1 cellular context compared by ENCODE assay signal in the genomic region with DNA sequence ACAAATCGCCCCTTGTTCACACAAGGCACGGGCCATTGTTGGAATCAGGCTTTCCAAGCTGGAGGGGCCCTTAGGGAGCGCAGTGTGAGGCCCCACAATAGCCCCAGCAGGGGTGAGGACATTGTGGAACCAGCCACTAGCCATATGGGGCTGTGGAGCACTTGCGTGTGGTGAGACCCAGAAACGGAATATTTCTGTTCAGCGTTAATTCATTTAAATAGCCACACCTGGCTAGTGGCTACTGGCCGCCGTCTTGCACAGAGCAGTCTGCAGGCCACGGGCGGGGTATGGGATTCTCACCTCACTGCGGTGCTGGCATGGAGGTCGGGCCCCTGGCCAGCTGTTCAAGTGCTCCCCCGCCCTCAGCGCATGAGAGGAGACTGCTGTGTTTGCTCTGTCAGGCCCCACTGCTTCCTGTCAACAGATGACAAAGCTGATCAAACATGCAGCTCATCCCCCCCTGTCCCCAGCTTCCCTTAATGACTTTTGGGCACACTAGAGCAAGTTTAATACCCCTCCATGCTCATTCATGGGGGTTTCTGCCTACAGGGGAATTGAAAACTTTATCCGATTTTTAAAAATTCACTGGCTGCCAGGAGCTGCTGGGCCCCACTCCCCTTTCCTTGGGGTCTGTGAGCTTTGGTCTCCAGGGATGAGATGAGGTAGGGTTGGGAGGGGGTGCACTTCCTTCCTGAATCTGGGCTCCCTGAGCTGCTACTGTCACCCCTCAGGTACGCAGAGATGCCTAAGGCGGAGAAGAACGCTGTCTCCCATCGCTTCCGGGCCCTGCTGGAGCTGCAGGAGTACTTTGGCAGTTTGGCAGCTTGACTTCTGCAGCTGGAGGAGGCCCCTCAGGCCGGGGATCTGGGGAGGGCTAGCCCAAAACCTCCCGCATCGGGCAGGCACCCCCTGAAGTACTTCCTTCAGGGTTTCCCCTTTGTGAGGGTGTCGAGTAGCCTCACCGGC.
TF ChIP-seq lines count a peak whose summit lies in the region.

No MANE protein-coding gene starts in this region.

TF ChIP-seq in HepG2, 621 proteins besides CTCF, POLR2A, EP300 and RAD21 (continued from another document and continues in another):
- TF ChIP-seq, protein P1, sequence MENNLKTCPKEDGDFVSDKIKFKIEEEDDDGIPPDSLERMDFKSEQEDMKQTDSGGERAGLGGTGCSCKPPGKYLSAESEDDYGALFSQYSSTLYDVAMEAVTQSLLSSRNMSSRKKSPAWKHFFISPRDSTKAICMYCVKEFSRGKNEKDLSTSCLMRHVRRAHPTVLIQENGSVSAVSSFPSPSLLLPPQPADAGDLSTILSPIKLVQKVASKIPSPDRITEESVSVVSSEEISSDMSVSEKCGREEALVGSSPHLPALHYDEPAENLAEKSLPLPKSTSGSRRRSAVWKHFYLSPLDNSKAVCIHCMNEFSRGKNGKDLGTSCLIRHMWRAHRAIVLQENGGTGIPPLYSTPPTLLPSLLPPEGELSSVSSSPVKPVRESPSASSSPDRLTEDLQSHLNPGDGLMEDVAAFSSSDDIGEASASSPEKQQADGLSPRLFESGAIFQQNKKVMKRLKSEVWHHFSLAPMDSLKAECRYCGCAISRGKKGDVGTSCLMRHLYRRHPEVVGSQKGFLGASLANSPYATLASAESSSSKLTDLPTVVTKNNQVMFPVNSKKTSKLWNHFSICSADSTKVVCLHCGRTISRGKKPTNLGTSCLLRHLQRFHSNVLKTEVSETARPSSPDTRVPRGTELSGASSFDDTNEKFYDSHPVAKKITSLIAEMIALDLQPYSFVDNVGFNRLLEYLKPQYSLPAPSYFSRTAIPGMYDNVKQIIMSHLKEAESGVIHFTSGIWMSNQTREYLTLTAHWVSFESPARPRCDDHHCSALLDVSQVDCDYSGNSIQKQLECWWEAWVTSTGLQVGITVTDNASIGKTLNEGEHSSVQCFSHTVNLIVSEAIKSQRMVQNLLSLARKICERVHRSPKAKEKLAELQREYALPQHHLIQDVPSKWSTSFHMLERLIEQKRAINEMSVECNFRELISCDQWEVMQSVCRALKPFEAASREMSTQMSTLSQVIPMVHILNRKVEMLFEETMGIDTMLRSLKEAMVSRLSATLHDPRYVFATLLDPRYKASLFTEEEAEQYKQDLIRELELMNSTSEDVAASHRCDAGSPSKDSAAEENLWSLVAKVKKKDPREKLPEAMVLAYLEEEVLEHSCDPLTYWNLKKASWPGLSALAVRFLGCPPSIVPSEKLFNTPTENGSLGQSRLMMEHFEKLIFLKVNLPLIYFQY (CRISPR knock-in tag; IDR thresholded peaks at IDR 0.05; ENCODE audit: borderline replicate concordance): peak; percentile 87; the same call in 1 of the 2 replicates
- TF ChIP-seq ZNF83 (CRISPR knock-in tag; IDR thresholded peaks at IDR 0.05; ENCODE audit: borderline replicate concordance) (no peak; the same call in 1 of the 2 replicates), MEIS1 (CRISPR knock-in tag; IDR thresholded peaks at IDR 0.05; ENCODE audit: borderline replicate concordance) (peak; percentile 100), FOSL2 (CRISPR knock-in tag; IDR thresholded peaks at IDR 0.05) (peak; percentile 98), ZNF761 (CRISPR knock-in tag; conservative IDR thresholded peaks at IDR 0.05) (peak; percentile 96), RORA (CRISPR knock-in tag; IDR thresholded peaks at IDR 0.05) (no peak), ZNF335 (CRISPR knock-in tag; IDR thresholded peaks at IDR 0.05) (peak; percentile 75; the same call in 1 of the 2 replicates), HCFC1 (IDR thresholded peaks at IDR 0.05; ENCODE audit: low read depth, low read length) (no peak), SCMH1 (CRISPR knock-in tag; IDR thresholded peaks at IDR 0.05; ENCODE audit: borderline replicate concordance) (no peak), PPARG (CRISPR knock-in tag; conservative IDR thresholded peaks at IDR 0.05) (peak; percentile 82), KDM5A (IDR thresholded peaks at IDR 0.05; ENCODE audit: borderline replicate concordance, low read length) (peak; percentile 47; the same call in 1 of the 2 replicates), GPN1 (CRISPR knock-in tag; IDR thresholded peaks at IDR 0.05; ENCODE audit: borderline replicate concordance) (no peak), TCF12 (IDR thresholded peaks at IDR 0.05) (no peak), TCF12 (CRISPR knock-in tag; IDR thresholded peaks at IDR 0.05) (peak; percentile 100), ZNF253 (CRISPR knock-in tag; IDR thresholded peaks at IDR 0.05; ENCODE audit: borderline replicate concordance) (no peak), FOXC1 (CRISPR knock-in tag; IDR thresholded peaks at IDR 0.05; ENCODE audit: borderline replicate concordance) (peak; percentile 82), CEBPG (CRISPR knock-in tag; IDR thresholded peaks at IDR 0.05) (peak; percentile 63), ZNF569 (CRISPR knock-in tag; IDR thresholded peaks at IDR 0.05; ENCODE audit: borderline replicate concordance) (no peak), KDM5B (CRISPR knock-in tag; IDR thresholded peaks at IDR 0.05; ENCODE audit: borderline replicate concordance) (peak; percentile 96; the same call in 1 of the 2 replicates), POLR2AphosphoS2 (IDR thresholded peaks at IDR 0.05; ENCODE audit: low read depth, low read length) (no peak), IKZF4 (CRISPR knock-in tag; IDR thresholded peaks at IDR 0.05; ENCODE audit: borderline replicate concordance, low read depth, not compliant biosample characterization) (peak; percentile 93), KDM6A (CRISPR knock-in tag; IDR thresholded peaks at IDR 0.05; ENCODE audit: low read depth) (peak; percentile 99), ZNF564 (CRISPR knock-in tag; IDR thresholded peaks at IDR 0.05) (peak; percentile 96), ZNF660 (CRISPR knock-in tag; IDR thresholded peaks at IDR 0.05; ENCODE audit: borderline replicate concordance, low read depth) (no peak; the same call in 1 of the 2 replicates), KAT7 (CRISPR knock-in tag; IDR thresholded peaks at IDR 0.05; ENCODE audit: borderline replicate concordance) (peak; percentile 51; the same call in 1 of the 2 replicates), ZNF543 (CRISPR knock-in tag; IDR thresholded peaks at IDR 0.05) (peak; percentile 97), MAFK (conservative IDR thresholded peaks at IDR 0.05 in 1 of 2, IDR thresholded peaks at IDR 0.05 in 1 of 2; ENCODE audit: low read length in 2 of 2) (0 out of 4 replicates have a peak, but pooled peaks of 1 of the 2 experiments have one; percentile 7), ATRX (CRISPR knock-in tag; IDR thresholded peaks at IDR 0.05; ENCODE audit: borderline replicate concordance) (no peak)
- TF ChIP-seq, protein P2, sequence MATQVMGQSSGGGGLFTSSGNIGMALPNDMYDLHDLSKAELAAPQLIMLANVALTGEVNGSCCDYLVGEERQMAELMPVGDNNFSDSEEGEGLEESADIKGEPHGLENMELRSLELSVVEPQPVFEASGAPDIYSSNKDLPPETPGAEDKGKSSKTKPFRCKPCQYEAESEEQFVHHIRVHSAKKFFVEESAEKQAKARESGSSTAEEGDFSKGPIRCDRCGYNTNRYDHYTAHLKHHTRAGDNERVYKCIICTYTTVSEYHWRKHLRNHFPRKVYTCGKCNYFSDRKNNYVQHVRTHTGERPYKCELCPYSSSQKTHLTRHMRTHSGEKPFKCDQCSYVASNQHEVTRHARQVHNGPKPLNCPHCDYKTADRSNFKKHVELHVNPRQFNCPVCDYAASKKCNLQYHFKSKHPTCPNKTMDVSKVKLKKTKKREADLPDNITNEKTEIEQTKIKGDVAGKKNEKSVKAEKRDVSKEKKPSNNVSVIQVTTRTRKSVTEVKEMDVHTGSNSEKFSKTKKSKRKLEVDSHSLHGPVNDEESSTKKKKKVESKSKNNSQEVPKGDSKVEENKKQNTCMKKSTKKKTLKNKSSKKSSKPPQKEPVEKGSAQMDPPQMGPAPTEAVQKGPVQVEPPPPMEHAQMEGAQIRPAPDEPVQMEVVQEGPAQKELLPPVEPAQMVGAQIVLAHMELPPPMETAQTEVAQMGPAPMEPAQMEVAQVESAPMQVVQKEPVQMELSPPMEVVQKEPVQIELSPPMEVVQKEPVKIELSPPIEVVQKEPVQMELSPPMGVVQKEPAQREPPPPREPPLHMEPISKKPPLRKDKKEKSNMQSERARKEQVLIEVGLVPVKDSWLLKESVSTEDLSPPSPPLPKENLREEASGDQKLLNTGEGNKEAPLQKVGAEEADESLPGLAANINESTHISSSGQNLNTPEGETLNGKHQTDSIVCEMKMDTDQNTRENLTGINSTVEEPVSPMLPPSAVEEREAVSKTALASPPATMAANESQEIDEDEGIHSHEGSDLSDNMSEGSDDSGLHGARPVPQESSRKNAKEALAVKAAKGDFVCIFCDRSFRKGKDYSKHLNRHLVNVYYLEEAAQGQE (IDR thresholded peaks at IDR 0.05; ENCODE audit: borderline replicate concordance in 1 of 2, low read depth in 1 of 2, low read length in 2 of 2): peak in 1 of 2 experiments; percentile 60; a peak in 1 of 4 replicates
- TF ChIP-seq, protein P3, sequence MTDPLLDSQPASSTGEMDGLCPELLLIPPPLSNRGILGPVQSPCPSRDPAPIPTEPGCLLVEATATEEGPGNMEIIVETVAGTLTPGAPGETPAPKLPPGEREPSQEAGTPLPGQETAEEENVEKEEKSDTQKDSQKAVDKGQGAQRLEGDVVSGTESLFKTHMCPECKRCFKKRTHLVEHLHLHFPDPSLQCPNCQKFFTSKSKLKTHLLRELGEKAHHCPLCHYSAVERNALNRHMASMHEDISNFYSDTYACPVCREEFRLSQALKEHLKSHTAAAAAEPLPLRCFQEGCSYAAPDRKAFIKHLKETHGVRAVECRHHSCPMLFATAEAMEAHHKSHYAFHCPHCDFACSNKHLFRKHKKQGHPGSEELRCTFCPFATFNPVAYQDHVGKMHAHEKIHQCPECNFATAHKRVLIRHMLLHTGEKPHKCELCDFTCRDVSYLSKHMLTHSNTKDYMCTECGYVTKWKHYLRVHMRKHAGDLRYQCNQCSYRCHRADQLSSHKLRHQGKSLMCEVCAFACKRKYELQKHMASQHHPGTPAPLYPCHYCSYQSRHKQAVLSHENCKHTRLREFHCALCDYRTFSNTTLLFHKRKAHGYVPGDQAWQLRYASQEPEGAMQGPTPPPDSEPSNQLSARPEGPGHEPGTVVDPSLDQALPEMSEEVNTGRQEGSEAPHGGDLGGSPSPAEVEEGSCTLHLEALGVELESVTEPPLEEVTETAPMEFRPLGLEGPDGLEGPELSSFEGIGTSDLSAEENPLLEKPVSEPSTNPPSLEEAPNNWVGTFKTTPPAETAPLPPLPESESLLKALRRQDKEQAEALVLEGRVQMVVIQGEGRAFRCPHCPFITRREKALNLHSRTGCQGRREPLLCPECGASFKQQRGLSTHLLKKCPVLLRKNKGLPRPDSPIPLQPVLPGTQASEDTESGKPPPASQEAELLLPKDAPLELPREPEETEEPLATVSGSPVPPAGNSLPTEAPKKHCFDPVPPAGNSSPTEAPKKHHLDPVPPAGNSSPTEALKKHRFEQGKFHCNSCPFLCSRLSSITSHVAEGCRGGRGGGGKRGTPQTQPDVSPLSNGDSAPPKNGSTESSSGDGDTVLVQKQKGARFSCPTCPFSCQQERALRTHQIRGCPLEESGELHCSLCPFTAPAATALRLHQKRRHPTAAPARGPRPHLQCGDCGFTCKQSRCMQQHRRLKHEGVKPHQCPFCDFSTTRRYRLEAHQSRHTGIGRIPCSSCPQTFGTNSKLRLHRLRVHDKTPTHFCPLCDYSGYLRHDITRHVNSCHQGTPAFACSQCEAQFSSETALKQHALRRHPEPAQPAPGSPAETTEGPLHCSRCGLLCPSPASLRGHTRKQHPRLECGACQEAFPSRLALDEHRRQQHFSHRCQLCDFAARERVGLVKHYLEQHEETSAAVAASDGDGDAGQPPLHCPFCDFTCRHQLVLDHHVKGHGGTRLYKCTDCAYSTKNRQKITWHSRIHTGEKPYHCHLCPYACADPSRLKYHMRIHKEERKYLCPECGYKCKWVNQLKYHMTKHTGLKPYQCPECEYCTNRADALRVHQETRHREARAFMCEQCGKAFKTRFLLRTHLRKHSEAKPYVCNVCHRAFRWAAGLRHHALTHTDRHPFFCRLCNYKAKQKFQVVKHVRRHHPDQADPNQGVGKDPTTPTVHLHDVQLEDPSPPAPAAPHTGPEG (CRISPR knock-in tag; IDR thresholded peaks at IDR 0.05): peak; percentile 85
- TF ChIP-seq, protein P4, sequence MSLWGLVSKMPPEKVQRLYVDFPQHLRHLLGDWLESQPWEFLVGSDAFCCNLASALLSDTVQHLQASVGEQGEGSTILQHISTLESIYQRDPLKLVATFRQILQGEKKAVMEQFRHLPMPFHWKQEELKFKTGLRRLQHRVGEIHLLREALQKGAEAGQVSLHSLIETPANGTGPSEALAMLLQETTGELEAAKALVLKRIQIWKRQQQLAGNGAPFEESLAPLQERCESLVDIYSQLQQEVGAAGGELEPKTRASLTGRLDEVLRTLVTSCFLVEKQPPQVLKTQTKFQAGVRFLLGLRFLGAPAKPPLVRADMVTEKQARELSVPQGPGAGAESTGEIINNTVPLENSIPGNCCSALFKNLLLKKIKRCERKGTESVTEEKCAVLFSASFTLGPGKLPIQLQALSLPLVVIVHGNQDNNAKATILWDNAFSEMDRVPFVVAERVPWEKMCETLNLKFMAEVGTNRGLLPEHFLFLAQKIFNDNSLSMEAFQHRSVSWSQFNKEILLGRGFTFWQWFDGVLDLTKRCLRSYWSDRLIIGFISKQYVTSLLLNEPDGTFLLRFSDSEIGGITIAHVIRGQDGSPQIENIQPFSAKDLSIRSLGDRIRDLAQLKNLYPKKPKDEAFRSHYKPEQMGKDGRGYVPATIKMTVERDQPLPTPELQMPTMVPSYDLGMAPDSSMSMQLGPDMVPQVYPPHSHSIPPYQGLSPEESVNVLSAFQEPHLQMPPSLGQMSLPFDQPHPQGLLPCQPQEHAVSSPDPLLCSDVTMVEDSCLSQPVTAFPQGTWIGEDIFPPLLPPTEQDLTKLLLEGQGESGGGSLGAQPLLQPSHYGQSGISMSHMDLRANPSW (CRISPR knock-in tag; IDR thresholded peaks at IDR 0.05; ENCODE audit: borderline replicate concordance): peak; percentile 94
- TF ChIP-seq, protein P5, sequence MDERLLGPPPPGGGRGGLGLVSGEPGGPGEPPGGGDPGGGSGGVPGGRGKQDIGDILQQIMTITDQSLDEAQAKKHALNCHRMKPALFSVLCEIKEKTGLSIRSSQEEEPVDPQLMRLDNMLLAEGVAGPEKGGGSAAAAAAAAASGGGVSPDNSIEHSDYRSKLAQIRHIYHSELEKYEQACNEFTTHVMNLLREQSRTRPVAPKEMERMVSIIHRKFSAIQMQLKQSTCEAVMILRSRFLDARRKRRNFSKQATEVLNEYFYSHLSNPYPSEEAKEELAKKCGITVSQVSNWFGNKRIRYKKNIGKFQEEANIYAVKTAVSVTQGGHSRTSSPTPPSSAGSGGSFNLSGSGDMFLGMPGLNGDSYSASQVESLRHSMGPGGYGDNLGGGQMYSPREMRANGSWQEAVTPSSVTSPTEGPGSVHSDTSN (CRISPR knock-in tag; IDR thresholded peaks at IDR 0.05): no peak
- TF ChIP-seq, protein P6, sequence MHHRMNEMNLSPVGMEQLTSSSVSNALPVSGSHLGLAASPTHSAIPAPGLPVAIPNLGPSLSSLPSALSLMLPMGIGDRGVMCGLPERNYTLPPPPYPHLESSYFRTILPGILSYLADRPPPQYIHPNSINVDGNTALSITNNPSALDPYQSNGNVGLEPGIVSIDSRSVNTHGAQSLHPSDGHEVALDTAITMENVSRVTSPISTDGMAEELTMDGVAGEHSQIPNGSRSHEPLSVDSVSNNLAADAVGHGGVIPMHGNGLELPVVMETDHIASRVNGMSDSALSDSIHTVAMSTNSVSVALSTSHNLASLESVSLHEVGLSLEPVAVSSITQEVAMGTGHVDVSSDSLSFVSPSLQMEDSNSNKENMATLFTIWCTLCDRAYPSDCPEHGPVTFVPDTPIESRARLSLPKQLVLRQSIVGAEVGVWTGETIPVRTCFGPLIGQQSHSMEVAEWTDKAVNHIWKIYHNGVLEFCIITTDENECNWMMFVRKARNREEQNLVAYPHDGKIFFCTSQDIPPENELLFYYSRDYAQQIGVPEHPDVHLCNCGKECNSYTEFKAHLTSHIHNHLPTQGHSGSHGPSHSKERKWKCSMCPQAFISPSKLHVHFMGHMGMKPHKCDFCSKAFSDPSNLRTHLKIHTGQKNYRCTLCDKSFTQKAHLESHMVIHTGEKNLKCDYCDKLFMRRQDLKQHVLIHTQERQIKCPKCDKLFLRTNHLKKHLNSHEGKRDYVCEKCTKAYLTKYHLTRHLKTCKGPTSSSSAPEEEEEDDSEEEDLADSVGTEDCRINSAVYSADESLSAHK (CRISPR knock-in tag; IDR thresholded peaks at IDR 0.05; ENCODE audit: borderline replicate concordance): 0 out of 2 replicates have a peak, but pooled peaks have one; percentile 67
